ENCODE assay signal across 11 cellular contexts in genomic region chr1:41486892-41487728, GRCh38. TPM values are rescaled to one million over a fixed set of nuclear protein-coding genes. Genes with fewer than 3 reads are reported as not detected.
A peak's percentile ranks its signal among the peaks of the same experiment; 100 is the strongest.
DNase-seq lines count a peak whose midpoint lies in the region; ATAC-seq and TF ChIP-seq lines count a peak whose summit lies in the region.
"Had no signal": no experiment of that assay in that cellular context is flagged by ENCODE, and none has a peak within 500 bp of the region (broad histone marks: within the 10 kb centered on the region; RNA-seq: fewer than 3 reads in every experiment).

No MANE protein-coding gene starts in this region.

- intact Hi-C loops in Caco-2 (cut with micrococcal nuclease; ENCODE audit: unreplicated experiment), result no loop called here
- intact Hi-C loops in activated T-helper 1 cell treated with anti-CD3 and anti-CD28 coated beads, Interleukin-12 subunit alpha, Interleukin-12 subunit beta, Interleukin-2, Interleukin-4 antibody, amounts not matched to agents 30 ng/mL and 10 ng/mL and 1 ng/mL, durations not matched to agents 14 hours and 24 hours and 36 hours (cut with micrococcal nuclease), result no loop called here
- intact Hi-C loops in Calu3 (cut with micrococcal nuclease; ENCODE audit: unreplicated experiment), result no loop called here
- intact Hi-C loops in natural killer cell (cut with micrococcal nuclease), result no loop called here

- H3K9me3 ChIP-seq in Caco-2, result no peaks in the 10 kb centered on the region

- peaks cover 4% of the 10 kb centered on the region; the same call in 1 of the 2 replicates for H3K9me2 ChIP-seq in GM23338 (ENCODE audit: insufficient read depth)

- no peaks in the 10 kb centered on the region for H3K79me2 ChIP-seq in GM23338 (replicated peaks; ENCODE audit: insufficient read depth)

- peaks cover 17% of the 10 kb centered on the region for H3K4me1 Mint-ChIP-seq in Caco-2 (ENCODE audit: low read depth, unreplicated experiment)
- peaks cover 30% of the 10 kb centered on the region for H3K4me1 Mint-ChIP-seq in GM23338
- H3K4me1 Mint-ChIP-seq in activated T-helper 1 cell treated with anti-CD3 and anti-CD28 coated beads, Interleukin-12 subunit alpha, Interleukin-12 subunit beta, Interleukin-2, Interleukin-4 antibody, amounts not matched to agents 30 ng/mL and 10 ng/mL and 1 ng/mL, durations not matched to agents 14 hours and 24 hours and 36 hours (ENCODE audit: low read depth), result peaks cover 19% of the 10 kb centered on the region
- peaks cover 75% of the 10 kb centered on the region for H3K4me1 Mint-ChIP-seq in nephron
- H3K4me1 Mint-ChIP-seq in Calu3 (ENCODE audit: low read depth, unreplicated experiment), result peaks cover 41% of the 10 kb centered on the region
- H3K4me1 Mint-ChIP-seq in natural killer cell, result peaks cover 0 to 7% of the 10 kb centered on the region in 2 donors

- peak overlapping the region; percentile 47 for H3K27ac ChIP-seq in GM23338 (ENCODE audit: low read depth)

- no peaks in the 10 kb centered on the region for H3K27me3 ChIP-seq in Caco-2 (replicated peaks; ENCODE audit: control insufficient read depth, insufficient read depth, low read length)
- H3K27me3 ChIP-seq in GM23338 (ENCODE audit: insufficient read depth), result no peaks in the 10 kb centered on the region

- H3K36me3 Mint-ChIP-seq in Caco-2 (ENCODE audit: insufficient read depth, unreplicated experiment) (peaks cover 4% of the 10 kb centered on the region), GM23338 (ENCODE audit: low read depth) (no peaks in the 10 kb centered on the region), nephron (ENCODE audit: low read depth) (no peaks in the 10 kb centered on the region), Calu3 (ENCODE audit: insufficient read depth, unreplicated experiment) (no peaks in the 10 kb centered on the region), natural killer cell (no peaks in the 10 kb centered on the region)
- no peaks in the 10 kb centered on the region for H3K36me3 Mint-ChIP-seq in activated T-helper 1 cell treated with anti-CD3 and anti-CD28 coated beads, Interleukin-12 subunit alpha, Interleukin-12 subunit beta, Interleukin-2, Interleukin-4 antibody, amounts not matched to agents 30 ng/mL and 10 ng/mL and 1 ng/mL, durations not matched to agents 14 hours and 24 hours and 36 hours (ENCODE audit: low read depth)

- no peaks in the 10 kb centered on the region for H3K27me3 Mint-ChIP-seq in Caco-2 (ENCODE audit: insufficient read depth, unreplicated experiment)
- peaks cover 12% of the 10 kb centered on the region for H3K27me3 Mint-ChIP-seq in GM23338 (ENCODE audit: insufficient read depth, low read depth, poor library complexity)
- peaks cover 7% of the 10 kb centered on the region for H3K27me3 Mint-ChIP-seq in activated T-helper 1 cell treated with anti-CD3 and anti-CD28 coated beads, Interleukin-12 subunit alpha, Interleukin-12 subunit beta, Interleukin-2, Interleukin-4 antibody, amounts not matched to agents 30 ng/mL and 10 ng/mL and 1 ng/mL, durations not matched to agents 14 hours and 24 hours and 36 hours (ENCODE audit: insufficient read depth)
- H3K27me3 Mint-ChIP-seq in nephron (ENCODE audit: low read depth), result peaks cover 17% of the 10 kb centered on the region
- H3K27me3 Mint-ChIP-seq in Calu3 (ENCODE audit: unreplicated experiment), result peaks cover 14% of the 10 kb centered on the region
- peaks cover 22 to 25% of the 10 kb centered on the region in 2 donors for H3K27me3 Mint-ChIP-seq in natural killer cell (ENCODE audit: low read depth in 2 of 2)

- ATAC-seq in GM23338 (peak; percentile 60), GM21515 (IDR thresholded peaks at IDR 0.05; ENCODE audit: unreplicated experiment) (no peak), natural killer cell (no peak)
- ATAC-seq: right cardiac atrium had no signal

- H3K4me2 ChIP-seq in GM23338, result peak overlapping the region; percentile 68

- no peaks in the 10 kb centered on the region for H4K20me1 ChIP-seq in GM23338 (replicated peaks; ENCODE audit: insufficient read depth)

- H3K4me1 ChIP-seq in Caco-2, result peaks cover 39% of the 10 kb centered on the region
- peaks cover 26% of the 10 kb centered on the region for H3K4me1 ChIP-seq in GM23338 (ENCODE audit: insufficient read depth)

- H3K4me3 Mint-ChIP-seq in Caco-2 (ENCODE audit: unreplicated experiment) (peak overlapping the region; percentile 61), GM23338 (peak overlapping the region; percentile 48; the same call in 2 of the 3 replicates), nephron (peak overlapping the region; percentile 41 to 64 (median 62)), Calu3 (ENCODE audit: low read depth, unreplicated experiment) (no peak overlapping the region), natural killer cell (no peak overlapping the region)
- no peak overlapping the region for H3K4me3 Mint-ChIP-seq in activated T-helper 1 cell treated with anti-CD3 and anti-CD28 coated beads, Interleukin-12 subunit alpha, Interleukin-12 subunit beta, Interleukin-2, Interleukin-4 antibody, amounts not matched to agents 30 ng/mL and 10 ng/mL and 1 ng/mL, durations not matched to agents 14 hours and 24 hours and 36 hours

- DNase-seq in Caco-2 (no peak), GM23338 (ENCODE audit: low spot score) (peak; percentile 45), Calu3 (no peak), NCI-H2107 (lab: John Stamatoyannopoulos, UW) (no peak), natural killer cell (no peak)
- DNase-seq in activated T-helper 1 cell treated with anti-CD3 and anti-CD28 coated beads, Interleukin-12 subunit alpha, Interleukin-12 subunit beta, Interleukin-2, Interleukin-4 antibody, amounts not matched to agents 30 ng/mL and 10 ng/mL and 1 ng/mL, durations not matched to agents 14 hours and 24 hours and 36 hours (ENCODE audit: low spot score), result peak; percentile 11
- DNase-seq: anterior cingulate cortex, glutamatergic neuron had no signal

- CTCF ChIA-PET in Caco-2 (lab: Charles Lee) (interaction anchor here (0.6 to 1.1 kb wide), 2 partner anchors 18 to 126 kb away, joined by 3 read pairs; partner anchors contain the start of gene FOXO6), Calu3 (lab: Charles Lee) (interaction anchor here (0.6 kb wide), 1 partner anchor 301 kb away, joined by 4 read pairs; no protein-coding TSS in a partner anchor)

- H3K27ac Mint-ChIP-seq in Caco-2 (ENCODE audit: unreplicated experiment) (peak overlapping the region; percentile 85), GM23338 (no peak overlapping the region; the same call in 1 of the 2 replicates), nephron (peak overlapping the region; percentile 89 to 96 (median 92)), Calu3 (ENCODE audit: unreplicated experiment) (no peak overlapping the region), natural killer cell (no peak overlapping the region)
- no peak overlapping the region for H3K27ac Mint-ChIP-seq in activated T-helper 1 cell treated with anti-CD3 and anti-CD28 coated beads, Interleukin-12 subunit alpha, Interleukin-12 subunit beta, Interleukin-2, Interleukin-4 antibody, amounts not matched to agents 30 ng/mL and 10 ng/mL and 1 ng/mL, durations not matched to agents 14 hours and 24 hours and 36 hours

- H3K9me3 Mint-ChIP-seq in Caco-2 (ENCODE audit: unreplicated experiment), result peaks cover 10% of the 10 kb centered on the region
- H3K9me3 Mint-ChIP-seq in GM23338, result no peaks in the 10 kb centered on the region
- H3K9me3 Mint-ChIP-seq in activated T-helper 1 cell treated with anti-CD3 and anti-CD28 coated beads, Interleukin-12 subunit alpha, Interleukin-12 subunit beta, Interleukin-2, Interleukin-4 antibody, amounts not matched to agents 30 ng/mL and 10 ng/mL and 1 ng/mL, durations not matched to agents 14 hours and 24 hours and 36 hours, result no peaks in the 10 kb centered on the region
- no peaks in the 10 kb centered on the region for H3K9me3 Mint-ChIP-seq in nephron
- H3K9me3 Mint-ChIP-seq in Calu3 (ENCODE audit: low read depth, unreplicated experiment), result peaks cover 5% of the 10 kb centered on the region
- no peaks in the 10 kb centered on the region for H3K9me3 Mint-ChIP-seq in natural killer cell

- no peaks in the 10 kb centered on the region for H3K36me3 ChIP-seq in Caco-2 (ENCODE audit: control insufficient read depth, insufficient read depth, low read length)
- H3K36me3 ChIP-seq in GM23338 (ENCODE audit: insufficient read depth), result no peaks in the 10 kb centered on the region

- TF ChIP-seq CTCF in Caco-2 (IDR thresholded peaks at IDR 0.05; ENCODE audit: insufficient read depth in 1 of 2, low read depth in 1 of 2, low read length in 1 of 2, severe bottlenecking in 1 of 2, unreplicated experiment in 1 of 2), result no peak
- no peak for TF ChIP-seq CTCF in GM23338 (conservative IDR thresholded peaks at IDR 0.05; ENCODE audit: low read depth in 2 of 2)
- no peak for TF ChIP-seq CTCF in nephron (IDR thresholded peaks at IDR 0.05; ENCODE audit: unreplicated experiment in 3 of 3)
- no peak for TF ChIP-seq CTCF in Calu3 (IDR thresholded peaks at IDR 0.05; ENCODE audit: unreplicated experiment)
- no peak for TF ChIP-seq CTCF in natural killer cell (IDR thresholded peaks at IDR 0.05)

- no peaks in the 10 kb centered on the region for H3F3A ChIP-seq in GM23338 (replicated peaks; ENCODE audit: low read depth)

- BruUV-seq in Caco-2 (replicated peaks; lab: Mats Ljungman, UMichigan) (TSS peak; percentile 65), Calu3 (replicated peaks; lab: Mats Ljungman, UMichigan) (no TSS peak)

- peak overlapping the region; percentile 43 for H2AFZ ChIP-seq in GM23338

- H3K4me3 ChIP-seq in Caco-2 (ENCODE audit: low read depth, low read length) (no peak overlapping the region), GM23338 (peak overlapping the region; percentile 20; the same call in 1 of the 2 replicates)

- POLR2A ChIA-PET in Caco-2 (lab: Charles Lee), result no interaction called here

TF ChIP-seq in GM23338, 12 proteins besides CTCF, POLR2A, EP300 and RAD21 (continues in another document):
- no peak for TF ChIP-seq NANOG (IDR thresholded peaks at IDR 0.05; ENCODE audit: borderline replicate concordance)
- TF ChIP-seq EZH2phosphoT487 (IDR thresholded peaks at IDR 0.05; ENCODE audit: unreplicated experiment), result no peak

RNA-seq across cellular contexts. Expression of gene EDN2, which starts 2.6 kb away (rescaled TPM):
- total RNA-seq in Caco-2 (2022) (not detected in 2 replicates), Calu3 (2022) (0.28 TPM in 1 of 2 replicates, not detected in the other), natural killer cell (under 1 TPM; 0.29 to 0.93 (median 0.64) TPM)
- not detected in 2 replicates for total RNA-seq in GM23338 (2014; rRNA removed; shearing (Covaris generic))
- not detected in 2 replicates for polyA plus RNA-seq in GM23338 (2016; fragmentation: Nextera tagmentation; extraction: Ambion mirVana)
- not detected in 2 replicates for total RNA-seq in activated T-helper 1 cell treated with anti-CD3 and anti-CD28 coated beads, Interleukin-12 subunit alpha, Interleukin-12 subunit beta, Interleukin-2, Interleukin-4 antibody, amounts not matched to agents 30 ng/mL and 10 ng/mL and 1 ng/mL, durations not matched to agents 14 hours and 24 hours and 36 hours

Comparison
In these comparisons a context has a peak if more than half of its experiments do, and no peak if none do; other contexts are left out.
1. DNase-seq: peak in GM23338 (single experiment) and activated T-helper 1 cell treated with anti-CD3 and anti-CD28 coated beads, Interleukin-12 subunit alpha, Interleukin-12 subunit beta, Interleukin-2, Interleukin-4 antibody, amounts not matched to agents 30 ng/mL and 10 ng/mL and 1 ng/mL, durations not matched to agents 14 hours and 24 hours and 36 hours (single experiment); none in Caco-2 (0 of 2), Calu3 (single experiment), NCI-H2107 (single experiment) and natural killer cell (single experiment).
2. H3K27ac Mint-ChIP-seq: peak in Caco-2 (single experiment) and nephron (3 of 3); none in GM23338 (single experiment), activated T-helper 1 cell treated with anti-CD3 and anti-CD28 coated beads, Interleukin-12 subunit alpha, Interleukin-12 subunit beta, Interleukin-2, Interleukin-4 antibody, amounts not matched to agents 30 ng/mL and 10 ng/mL and 1 ng/mL, durations not matched to agents 14 hours and 24 hours and 36 hours (single experiment), Calu3 (single experiment) and natural killer cell (0 of 2).
3. H3K4me3 Mint-ChIP-seq: peak in Caco-2 (single experiment), GM23338 (single experiment) and nephron (3 of 3); none in activated T-helper 1 cell treated with anti-CD3 and anti-CD28 coated beads, Interleukin-12 subunit alpha, Interleukin-12 subunit beta, Interleukin-2, Interleukin-4 antibody, amounts not matched to agents 30 ng/mL and 10 ng/mL and 1 ng/mL, durations not matched to agents 14 hours and 24 hours and 36 hours (single experiment), Calu3 (single experiment) and natural killer cell (single experiment).